Comparison of ENCODE assay signal across 33 cellular contexts in the genomic region with DNA sequence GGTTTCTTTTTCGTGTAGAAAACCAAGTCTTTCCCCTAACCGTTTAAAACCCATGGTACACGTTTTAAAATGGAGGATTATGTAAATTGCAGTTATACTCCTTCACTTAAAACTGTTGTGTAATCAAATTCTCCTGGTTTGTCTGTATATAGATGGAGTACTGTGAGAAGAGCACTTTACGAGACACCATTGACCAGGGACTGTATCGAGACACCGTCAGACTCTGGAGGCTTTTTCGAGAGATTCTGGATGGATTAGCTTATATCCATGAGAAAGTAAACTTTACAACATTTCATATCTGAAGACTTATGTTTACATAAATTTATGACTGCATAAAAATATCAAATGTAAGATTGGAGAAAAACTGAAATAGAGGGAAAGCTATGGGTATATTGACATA.
"Had no signal": no experiment of that assay in that cellular context is flagged by ENCODE, and none has a peak within 500 bp of the region (broad histone marks: within the 10 kb centered on the region; RNA-seq: fewer than 3 reads in every experiment).

No MANE protein-coding gene starts in this region.

- H3K4me1 ChIP-seq: adrenal gland, body of pancreas, esophagus muscularis mucosa, gastroesophageal sphincter, heart right ventricle had no signal

- FAIRE-seq: colon had no signal

- H3K27me3 ChIP-seq: adrenal gland, body of pancreas, esophagus muscularis mucosa, gastroesophageal sphincter, heart right ventricle had no signal

- H3K27ac Mint-ChIP-seq: activated CD4-positive, alpha-beta memory T cell treated with anti-CD3 and anti-CD28 coated beads, Interleukin-2, amount 10 ng/mL, durations not matched to agents 7 days and 5 days; activated CD4-positive, alpha-beta T cell treated with anti-CD3 and anti-CD28 coated beads, Interleukin-2, amount 10 ng/mL, durations not matched to agents 7 days and 5 days; activated naive CD4-positive, alpha-beta T cell treated with anti-CD3 and anti-CD28 coated beads for 36 hours; activated naive CD4-positive, alpha-beta T cell treated with anti-CD3 and anti-CD28 coated beads, Interleukin-2, amount 50 U/mL, for 24 hours; activated naive CD8-positive, alpha-beta T cell treated with anti-CD3 and anti-CD28 coated beads for 36 hours; activated naive CD8-positive, alpha-beta T cell treated with anti-CD3 and anti-CD28 coated beads, Interleukin-2, amount 50 U/mL, for 24 hours; activated T-helper 1 cell treated with anti-CD3 and anti-CD28 coated beads, Interleukin-12 subunit alpha, Interleukin-12 subunit beta, Interleukin-2, Interleukin-4 antibody, amounts not matched to agents 30 ng/mL and 10 ng/mL and 1 ng/mL, durations not matched to agents 14 hours and 24 hours and 36 hours; activated T-helper 2 cell treated with anti-CD3 and anti-CD28 coated beads, Interferon-gamma antibody, Interleukin-2, Interleukin-4, amounts not matched to agents 10 μg/mL and 5 μg/mL and 100 μg/mL, durations not matched to agents 14 hours and 24 hours and 36 hours; effector memory CD8-positive, alpha-beta T cell; T-cell; T-helper 1 cell treated with Interleukin-12 subunit alpha and Interleukin-12 subunit beta and Interleukin-4 antibody, amounts not matched to agents 30 μg/mL and 1 μg/mL, for 36 hours had no signal

- H3K9me3 ChIP-seq: adrenal gland, body of pancreas, esophagus muscularis mucosa, gastroesophageal sphincter had no signal

- DNase-seq: activated CD4-positive, alpha-beta memory T cell treated with anti-CD3 and anti-CD28 coated beads, Interleukin-2, amount 10 ng/mL, durations not matched to agents 7 days and 5 days; activated CD4-positive, alpha-beta T cell treated with anti-CD3 and anti-CD28 coated beads for 1 hour; activated CD4-positive, alpha-beta T cell treated with anti-CD3 and anti-CD28 coated beads for 4 hours; activated CD4-positive, alpha-beta T cell treated with anti-CD3 and anti-CD28 coated beads, Interleukin-2, amount 10 ng/mL, durations not matched to agents 7 days and 5 days; activated CD4-positive, alpha-beta T cell treated with anti-CD3 and anti-CD28 coated beads, Interleukin-2, amount 50 U/mL, for 4 hours; activated CD8-positive, alpha-beta memory T cell treated with anti-CD3 and anti-CD28 coated beads, Interleukin-2, amount 50 U/mL, for 48 hours; activated effector memory CD4-positive, alpha-beta T cell treated with anti-CD3 and anti-CD28 coated beads, Interleukin-2, amount 50 U/mL, for 16 hours; activated naive CD4-positive, alpha-beta T cell treated with anti-CD3 and anti-CD28 coated beads for 36 hours; activated naive CD8-positive, alpha-beta T cell treated with anti-CD3 and anti-CD28 coated beads for 36 hours; activated naive CD8-positive, alpha-beta T cell treated with anti-CD3 and anti-CD28 coated beads, Interleukin-2, amount 50 U/mL, for 24 hours; activated T-cell treated with anti-CD3 and anti-CD28 coated beads for 4 hours; activated T-cell treated with anti-CD3 and anti-CD28 coated beads, Interleukin-2, amount 50 U/mL, for 4 hours; adrenal gland; amygdala; aorta; body of pancreas; caudate nucleus; cortex of kidney; dermis blood vessel endothelial cell; effector CD4-positive, alpha-beta T cell; effector memory CD8-positive, alpha-beta T cell; erythroblast; foreskin melanocyte; heart right ventricle; T-cell; T1000 had no signal

- H3K27me3 Mint-ChIP-seq: activated CD4-positive, alpha-beta memory T cell treated with anti-CD3 and anti-CD28 coated beads, Interleukin-2, amount 10 ng/mL, durations not matched to agents 7 days and 5 days; activated CD4-positive, alpha-beta T cell treated with anti-CD3 and anti-CD28 coated beads, Interleukin-2, amount 10 ng/mL, durations not matched to agents 7 days and 5 days; activated naive CD4-positive, alpha-beta T cell treated with anti-CD3 and anti-CD28 coated beads, Interleukin-2, amount 50 U/mL, for 24 hours; activated naive CD8-positive, alpha-beta T cell treated with anti-CD3 and anti-CD28 coated beads for 36 hours; activated naive CD8-positive, alpha-beta T cell treated with anti-CD3 and anti-CD28 coated beads, Interleukin-2, amount 50 U/mL, for 24 hours; effector memory CD8-positive, alpha-beta T cell; T-cell had no signal

- H3K4me3 Mint-ChIP-seq: activated CD4-positive, alpha-beta memory T cell treated with anti-CD3 and anti-CD28 coated beads, Interleukin-2, amount 10 ng/mL, durations not matched to agents 7 days and 5 days; activated CD4-positive, alpha-beta T cell treated with anti-CD3 and anti-CD28 coated beads, Interleukin-2, amount 10 ng/mL, durations not matched to agents 7 days and 5 days; activated naive CD4-positive, alpha-beta T cell treated with anti-CD3 and anti-CD28 coated beads for 36 hours; activated naive CD4-positive, alpha-beta T cell treated with anti-CD3 and anti-CD28 coated beads, Interleukin-2, amount 50 U/mL, for 24 hours; activated naive CD8-positive, alpha-beta T cell treated with anti-CD3 and anti-CD28 coated beads for 36 hours; activated naive CD8-positive, alpha-beta T cell treated with anti-CD3 and anti-CD28 coated beads, Interleukin-2, amount 50 U/mL, for 24 hours; activated T-cell treated with anti-CD3 and anti-CD28 coated beads, Interleukin-2, amount 50 U/mL, for 4 hours; activated T-helper 1 cell treated with anti-CD3 and anti-CD28 coated beads, Interleukin-12 subunit alpha, Interleukin-12 subunit beta, Interleukin-2, Interleukin-4 antibody, amounts not matched to agents 30 ng/mL and 10 ng/mL and 1 ng/mL, durations not matched to agents 14 hours and 24 hours and 36 hours; effector memory CD8-positive, alpha-beta T cell; T-cell; T-helper 1 cell treated with Interleukin-12 subunit alpha and Interleukin-12 subunit beta and Interleukin-4 antibody, amounts not matched to agents 30 μg/mL and 1 μg/mL, for 36 hours had no signal

- H3K9me3 Mint-ChIP-seq: activated naive CD4-positive, alpha-beta T cell treated with anti-CD3 and anti-CD28 coated beads, Interleukin-2, amount 50 U/mL, for 24 hours; activated T-helper 1 cell treated with anti-CD3 and anti-CD28 coated beads, Interleukin-12 subunit alpha, Interleukin-12 subunit beta, Interleukin-2, Interleukin-4 antibody, amounts not matched to agents 30 ng/mL and 10 ng/mL and 1 ng/mL, durations not matched to agents 14 hours and 24 hours and 36 hours; effector memory CD8-positive, alpha-beta T cell; T-helper 1 cell treated with Interleukin-12 subunit alpha and Interleukin-12 subunit beta and Interleukin-4 antibody, amounts not matched to agents 30 μg/mL and 1 μg/mL, for 36 hours had no signal

- ATAC-seq: activated naive CD8-positive, alpha-beta T cell treated with anti-CD3 and anti-CD28 coated beads, Interleukin-2, amount 50 U/mL, for 24 hours; activated T-cell treated with anti-CD3 and anti-CD28 coated beads, Interleukin-2, amount 50 U/mL, for 4 hours; body of pancreas; effector memory CD8-positive, alpha-beta T cell; gastroesophageal sphincter; heart right ventricle; T-cell had no signal

- H3K4me3 ChIP-seq: adrenal gland, body of pancreas, esophagus muscularis mucosa, gastroesophageal sphincter, heart right ventricle had no signal

- H3K4me1 Mint-ChIP-seq: activated CD4-positive, alpha-beta memory T cell treated with anti-CD3 and anti-CD28 coated beads, Interleukin-2, amount 10 ng/mL, durations not matched to agents 7 days and 5 days; activated CD4-positive, alpha-beta T cell treated with anti-CD3 and anti-CD28 coated beads, Interleukin-2, amount 10 ng/mL, durations not matched to agents 7 days and 5 days; activated naive CD4-positive, alpha-beta T cell treated with anti-CD3 and anti-CD28 coated beads, Interleukin-2, amount 50 U/mL, for 24 hours; activated naive CD8-positive, alpha-beta T cell treated with anti-CD3 and anti-CD28 coated beads for 36 hours; activated naive CD8-positive, alpha-beta T cell treated with anti-CD3 and anti-CD28 coated beads, Interleukin-2, amount 50 U/mL, for 24 hours; T-cell had no signal

- H3K27ac ChIP-seq: adrenal gland, body of pancreas, esophagus muscularis mucosa, gastroesophageal sphincter, heart right ventricle had no signal
